Comparison of ENCODE assay signal across 17 cellular contexts in the genomic region with DNA sequence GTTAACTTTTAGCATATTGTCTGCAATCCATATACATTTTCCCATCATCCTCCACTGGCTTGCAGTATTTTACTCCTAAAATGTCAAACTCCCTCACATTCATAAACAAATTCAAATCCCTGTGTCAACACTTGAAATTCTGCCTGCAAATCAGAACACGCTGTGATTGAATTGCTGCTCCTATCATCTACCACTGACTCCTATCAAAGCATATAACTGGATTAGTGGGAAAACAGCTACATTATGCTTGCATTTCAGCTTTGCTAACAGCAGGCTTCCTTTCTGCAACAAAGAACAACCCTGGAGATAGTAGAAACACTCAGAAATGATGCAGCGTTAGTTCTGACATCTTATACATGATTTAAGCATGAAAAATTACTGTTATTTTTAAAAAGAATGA.
DNase-seq lines count a peak whose midpoint lies in the region; ATAC-seq and TF ChIP-seq lines count a peak whose summit lies in the region.
"Had no signal": no experiment of that assay in that cellular context is flagged by ENCODE, and none has a peak within 500 bp of the region (broad histone marks: within the 10 kb centered on the region; RNA-seq: fewer than 3 reads in every experiment).

No MANE protein-coding gene starts in this region.

- H3K9me3 ChIP-seq in HUES48 (ENCODE audit: control insufficient read depth, insufficient read depth, low read length) (no peaks in the 10 kb centered on the region), SJSA1 (replicated peaks) (no peaks in the 10 kb centered on the region), mesodermal cell (ENCODE audit: control insufficient read depth, low read length) (no peaks in the 10 kb centered on the region)
- H3K9me3 ChIP-seq: body of pancreas, ovary had no signal

- no peak for TF ChIP-seq CTCF in foreskin keratinocyte (conservative IDR thresholded peaks at IDR 0.05)

- ATAC-seq in GM21529 (IDR thresholded peaks at IDR 0.05; ENCODE audit: unreplicated experiment) (no peak), foreskin keratinocyte (no peak)
- ATAC-seq: activated T-cell treated with anti-CD3 and anti-CD28 coated beads, Interleukin-2, amount 50 U/mL, for 4 hours; body of pancreas had no signal

- H3K27me3 ChIP-seq in HUES48 (ENCODE audit: control insufficient read depth, insufficient read depth, low read length) (no peaks in the 10 kb centered on the region), SJSA1 (replicated peaks) (no peaks in the 10 kb centered on the region), foreskin keratinocyte (no peaks in the 10 kb centered on the region)
- H3K27me3 ChIP-seq: body of pancreas, ovary had no signal

- H3K9ac ChIP-seq in HUES48 (ENCODE audit: low read depth, low read length) = no peak overlapping the region

- WGBS in mesodermal cell (ENCODE audit: insufficient coverage in 2 of 2), 2 experiments = 83% methylated on average over 1 of the region's 2 CpGs; no CpG with 5 or more reads in 1 of the 2 experiments

- peaks cover 12% of the 10 kb centered on the region; the same call in 1 of the 2 replicates for H3K4me1 ChIP-seq in HUES48 (ENCODE audit: control insufficient read depth, insufficient read depth, low read length)
- peaks cover 29% of the 10 kb centered on the region for H3K4me1 ChIP-seq in SJSA1 (replicated peaks)
- peaks cover 28% of the 10 kb centered on the region for H3K4me1 ChIP-seq in mesodermal cell (ENCODE audit: control insufficient read depth, insufficient read depth, low read length, poor library complexity, severe bottlenecking)
- H3K4me1 ChIP-seq in foreskin keratinocyte = peaks cover 9% of the 10 kb centered on the region
- H3K4me1 ChIP-seq: body of pancreas had no signal

- H3K4me3 ChIP-seq in HUES48 (ENCODE audit: low read depth, low read length) = no peak overlapping the region
- H3K4me3 ChIP-seq in SJSA1 = no peak overlapping the region
- no peak overlapping the region for H3K4me3 ChIP-seq in mesodermal cell (ENCODE audit: extremely low read depth, insufficient read depth, low read length, poor library complexity, severe bottlenecking)
- H3K4me3 ChIP-seq: body of pancreas, ovary had no signal

- H3K27ac ChIP-seq in HUES48 (ENCODE audit: low read depth, low read length) (peak overlapping the region; percentile 32), SJSA1 (0 out of 2 replicates have a peak overlapping the region, but pooled peaks have one; percentile 8), mesodermal cell (ENCODE audit: low read depth, low read length, severe bottlenecking) (peak overlapping the region; percentile 90), foreskin keratinocyte (no peak overlapping the region)
- H3K27ac ChIP-seq: body of pancreas, ovary, WERI-Rb-1 had no signal

- no peaks in the 10 kb centered on the region for H3K36me3 ChIP-seq in HUES48 (ENCODE audit: control insufficient read depth, insufficient read depth, low read length)
- H3K36me3 ChIP-seq in SJSA1 = peaks cover 4% of the 10 kb centered on the region; the same call in 1 of the 2 replicates
- H3K36me3 ChIP-seq in mesodermal cell (ENCODE audit: control insufficient read depth, insufficient read depth, low read length) = no peaks in the 10 kb centered on the region
- H3K36me3 ChIP-seq: ovary had no signal

- DNase-seq in Ammon's horn (ENCODE audit: low spot score) (peak; percentile 18), SJSA1 (ENCODE audit: low read depth in 1 of 2, low spot score in 2 of 2) (no peak), 8988T (no peak), foreskin keratinocyte (no peak)
- DNase-seq: activated CD4-positive, alpha-beta memory T cell treated with anti-CD3 and anti-CD28 coated beads for 36 hours; activated T-cell treated with anti-CD3 and anti-CD28 coated beads, Interleukin-2, amount 50 U/mL, for 4 hours; body of pancreas; GF-D8; KG1; left ventricle myocardium superior; ovary; stimulated activated CD4-positive, alpha-beta T cell treated with anti-CD3 and anti-CD28 coated beads, Interleukin-4, amount 100 ng/mL, for 1 hour; substantia nigra; WERI-Rb-1 had no signal
